ENCODE assay signal across 11 cellular contexts in genomic region chr10:42864575-42864974, GRCh38.
DNase-seq lines count a peak whose midpoint lies in the region; ATAC-seq and TF ChIP-seq lines count a peak whose summit lies in the region.
"Had no signal": no experiment of that assay in that cellular context is flagged by ENCODE, and none has a peak within 500 bp of the region (broad histone marks: within the 10 kb centered on the region; RNA-seq: fewer than 3 reads in every experiment).

No MANE protein-coding gene starts in this region.

- H3K79me2 ChIP-seq in OCI-LY7 (ENCODE audit: insufficient read depth, low read depth, low read length): no peaks in the 10 kb centered on the region

- H3K36me3 Mint-ChIP-seq in MCF 10A (ENCODE audit: insufficient read depth, unreplicated experiment): no peaks in the 10 kb centered on the region

- no peak overlapping the region for H3K27ac ChIP-seq in breast epithelium
- no peak overlapping the region for H3K27ac ChIP-seq in OCI-LY7 (ENCODE audit: low read depth, low read length, poor library complexity, severe bottlenecking)
- no peak overlapping the region for H3K27ac ChIP-seq in upper lobe of right lung
- H3K27ac ChIP-seq: RWPE1 had no signal

- CTCF ChIA-PET in MCF 10A (lab: Yijun Ruan, JAX): interaction anchor here (0.7 to 1.7 kb wide), 5 partner anchors 12 to 242 kb away, joined by 3 to 4 read pairs (median 3); no protein-coding TSS in a partner anchor
- CTCF ChIA-PET in OCI-LY7 (lab: Charles Lee; ENCODE audit: unreplicated experiment): no interaction called here

- H3K4me1 ChIP-seq in breast epithelium: no peaks in the 10 kb centered on the region
- peaks cover 4% of the 10 kb centered on the region for H3K4me1 ChIP-seq in OCI-LY7 (ENCODE audit: insufficient read depth, low read length, poor library complexity, severe bottlenecking)
- H3K4me1 ChIP-seq in upper lobe of right lung: peaks cover 4% of the 10 kb centered on the region

- ATAC-seq in upper lobe of right lung (no peak), HG03342 (IDR thresholded peaks at IDR 0.05; ENCODE audit: unreplicated experiment) (no peak)

- no peaks in the 10 kb centered on the region for H3K9me3 Mint-ChIP-seq in MCF 10A (ENCODE audit: unreplicated experiment)

- TF ChIP-seq CTCF in MCF 10A (IDR thresholded peaks at IDR 0.05; ENCODE audit: unreplicated experiment) (no peak), breast epithelium (IDR thresholded peaks at IDR 0.05) (peak in 1 of 3 donors; percentile 21), OCI-LY7 (conservative IDR thresholded peaks at IDR 0.05; ENCODE audit: low read length) (peak; percentile 60), fibroblast of mammary gland (conservative IDR thresholded peaks at IDR 0.05; ENCODE audit: control insufficient read depth, insufficient read depth, low read depth, low read length) (peak; percentile 22), upper lobe of right lung (IDR thresholded peaks at IDR 0.05) (no peak)

- H3K27me3 ChIP-seq in breast epithelium: peaks cover 0 to 12% of the 10 kb centered on the region in 2 donors
- peaks cover 30% of the 10 kb centered on the region for H3K27me3 ChIP-seq in upper lobe of right lung

- H2AFZ ChIP-seq in OCI-LY7 (ENCODE audit: low read length): peak overlapping the region; percentile 86

- no peak overlapping the region for H3K27ac Mint-ChIP-seq in MCF 10A (ENCODE audit: low read depth, unreplicated experiment)

- H3K4me1 Mint-ChIP-seq in MCF 10A (ENCODE audit: insufficient read depth, unreplicated experiment): no peaks in the 10 kb centered on the region

- no peaks in the 10 kb centered on the region for H3K27me3 Mint-ChIP-seq in MCF 10A (ENCODE audit: insufficient read depth, unreplicated experiment)

- DNase-seq in MCF 10A (ENCODE audit: unreplicated experiment) (peak; percentile 1), breast epithelium (ENCODE audit: low spot score in 2 of 2) (no peak), OCI-LY7 (ENCODE audit: low spot score) (peak; percentile 41), fibroblast of mammary gland (ENCODE audit: low read depth) (peak; percentile 7), upper lobe of right lung (peak; percentile 61), GM03348 (ENCODE audit: low spot score) (no peak), NCI-H2081 treated with DMSO at 0.1 percent for 48 hours (lab: John Stamatoyannopoulos, UW) (no peak)
- DNase-seq: activated T-cell treated with anti-CD3 and anti-CD28 coated beads for 4 hours; effector memory CD4-positive, alpha-beta T cell had no signal

- no peaks in the 10 kb centered on the region for H3K9me2 ChIP-seq in OCI-LY7 (ENCODE audit: insufficient read depth, low read length)

- intact Hi-C loops in MCF 10A (cut with micrococcal nuclease): no loop called here
- intact Hi-C loops in breast epithelium (cut with DNase I; ENCODE audit: low total_unique reads): loop anchor here (10.0 kb wide), 1 partner anchor 240 kb away; no protein-coding TSS in a partner anchor
- intact Hi-C loops in OCI-LY7 (cut with micrococcal nuclease; ENCODE audit: unreplicated experiment): no loop called here
- intact Hi-C loops in upper lobe of right lung (cut with DNase I): no loop called here

- H3K9me3 ChIP-seq in breast epithelium: no peaks in the 10 kb centered on the region
- no peaks in the 10 kb centered on the region for H3K9me3 ChIP-seq in OCI-LY7 (ENCODE audit: low read length)
- H3K9me3 ChIP-seq in upper lobe of right lung: no peaks in the 10 kb centered on the region

- no peak overlapping the region for H3K4me3 Mint-ChIP-seq in MCF 10A (ENCODE audit: unreplicated experiment)

- no peak overlapping the region; the same call in 1 of the 2 replicates for H3K4me2 ChIP-seq in OCI-LY7 (ENCODE audit: low read length)

- no peaks in the 10 kb centered on the region for H4K20me1 ChIP-seq in OCI-LY7 (ENCODE audit: insufficient read depth, low read length)

- BruUV-seq in MCF 10A (replicated peaks; lab: Mats Ljungman, UMichigan) (no TSS peak), OCI-LY7 (replicated peaks; lab: Mats Ljungman, UMichigan) (no TSS peak)

- H3K36me3 ChIP-seq in breast epithelium (no peaks in the 10 kb centered on the region), OCI-LY7 (ENCODE audit: insufficient read depth, low read length) (no peaks in the 10 kb centered on the region), upper lobe of right lung (no peaks in the 10 kb centered on the region)

- no peak overlapping the region for H3K4me3 ChIP-seq in breast epithelium
- H3K4me3 ChIP-seq in OCI-LY7 (ENCODE audit: low read depth, low read length, poor library complexity, severe bottlenecking): no peak overlapping the region
- no peak overlapping the region for H3K4me3 ChIP-seq in fibroblast of mammary gland (ENCODE audit: control insufficient read depth, low read depth, low read length)
- H3K4me3 ChIP-seq in upper lobe of right lung: no peak overlapping the region

- no peak for TF ChIP-seq POLR2A in breast epithelium (IDR thresholded peaks at IDR 0.05)

- POLR2A ChIA-PET in MCF 10A (lab: Yijun Ruan, JAX): no interaction called here
- POLR2A ChIA-PET in OCI-LY7 (lab: Charles Lee): no interaction called here

Comparison
In these comparisons a context has a peak if more than half of its experiments do, and no peak if none do; other contexts are left out.
1. DNase-seq: peak in MCF 10A (single experiment), OCI-LY7 (single experiment), fibroblast of mammary gland (single experiment) and upper lobe of right lung (single experiment); none in breast epithelium (0 of 2), GM03348 (single experiment) and NCI-H2081 treated with DMSO at 0.1 percent for 48 hours (single experiment).
2. CTCF ChIP-seq: peak in OCI-LY7 (single experiment) and fibroblast of mammary gland (single experiment); none in MCF 10A (single experiment) and upper lobe of right lung (single experiment).